ENCODE assay signal across 25 cellular contexts in the genomic region with DNA sequence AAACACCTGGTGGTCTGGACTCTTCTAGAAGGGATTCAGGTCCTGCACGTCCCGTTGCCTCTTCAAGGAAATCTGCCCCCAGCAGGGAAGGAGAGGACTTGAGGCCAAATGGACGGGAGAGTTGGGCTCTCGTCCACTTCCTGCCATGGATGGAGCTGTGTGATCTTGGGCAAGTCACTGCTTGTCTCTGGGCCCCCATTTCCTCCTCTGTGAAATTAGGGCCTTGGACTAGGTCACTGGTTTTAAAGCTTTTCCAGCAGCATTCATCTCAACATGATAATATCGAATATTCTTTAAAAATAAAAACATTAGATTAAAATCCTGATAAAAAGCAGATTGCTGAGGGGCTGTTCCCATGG. TPM values are rescaled to one million over a fixed set of nuclear protein-coding genes. Genes with fewer than 3 reads are reported as not detected.
"Had no signal": no experiment of that assay in that cellular context is flagged by ENCODE, and none has a peak within 500 bp of the region (broad histone marks: within the 10 kb centered on the region; RNA-seq: fewer than 3 reads in every experiment).

No MANE protein-coding gene starts in this region.

- H3K4me3 Mint-ChIP-seq: mesothelial cell of epicardium; naive B cell; natural killer cell; nephron progenitor cell; stimulated activated effector memory CD8-positive, alpha-beta T cell treated with anti-CD3 and anti-CD28 coated beads, Interleukin-12 subunit alpha, Interleukin-12 subunit beta, amount 100 ng/mL, for 72 hours; stimulated activated naive CD8-positive, alpha-beta T cell treated with anti-CD3 and anti-CD28 coated beads, Interleukin-15, Interleukin-2, amounts not matched to agents 100 ng/mL and 50 ng/mL, for 24 hours had no signal

- H3K27me3 ChIP-seq: ovary, right atrium auricular region had no signal

- H3K9me3 ChIP-seq: left lung, lower lobe of right lung, ovary, right atrium auricular region, suprapubic skin, thoracic aorta, tibial artery, upper lobe of right lung had no signal

- H3K9me3 Mint-ChIP-seq: mesothelial cell of epicardium; natural killer cell; nephron progenitor cell; stimulated activated effector memory CD8-positive, alpha-beta T cell treated with anti-CD3 and anti-CD28 coated beads, Interleukin-12 subunit alpha, Interleukin-12 subunit beta, amount 100 ng/mL, for 72 hours; stimulated activated naive CD8-positive, alpha-beta T cell treated with anti-CD3 and anti-CD28 coated beads, Interleukin-15, Interleukin-2, amounts not matched to agents 100 ng/mL and 50 ng/mL, for 24 hours had no signal

- H3K27ac Mint-ChIP-seq: mesothelial cell of epicardium; natural killer cell; nephron progenitor cell; progenitor cell of endocrine pancreas; stimulated activated effector memory CD8-positive, alpha-beta T cell treated with anti-CD3 and anti-CD28 coated beads, Interleukin-12 subunit alpha, Interleukin-12 subunit beta, amount 100 ng/mL, for 72 hours; stimulated activated naive CD8-positive, alpha-beta T cell treated with anti-CD3 and anti-CD28 coated beads, Interleukin-15, Interleukin-2, amounts not matched to agents 100 ng/mL and 50 ng/mL, for 24 hours had no signal

- H3K36me3 Mint-ChIP-seq: mesothelial cell of epicardium; naive B cell; natural killer cell; stimulated activated effector memory CD8-positive, alpha-beta T cell treated with anti-CD3 and anti-CD28 coated beads, Interleukin-12 subunit alpha, Interleukin-12 subunit beta, amount 100 ng/mL, for 72 hours had no signal

- H3K4me1 ChIP-seq: lower lobe of right lung, right atrium auricular region, suprapubic skin, tibial artery, upper lobe of right lung had no signal

- ATAC-seq: left lung; lower lobe of right lung; natural killer cell; sciatic nerve; stimulated activated effector memory CD8-positive, alpha-beta T cell treated with anti-CD3 and anti-CD28 coated beads, Interleukin-12 subunit alpha, Interleukin-12 subunit beta, amount 100 ng/mL, for 72 hours; upper lobe of right lung had no signal

- H3K36me3 ChIP-seq: left lung, lower lobe of right lung, ovary, right atrium auricular region, suprapubic skin, thoracic aorta, tibial artery, upper lobe of right lung had no signal

- H3K4me1 Mint-ChIP-seq: mesothelial cell of epicardium, naive B cell had no signal

- FAIRE-seq: kidney, urothelium cell line had no signal

- DNase-seq: hippocampal formation; kidney; left colon; left lung; lower lobe of right lung; mesendoderm; naive B cell; natural killer cell; nephron progenitor cell; ovary; stimulated activated CD4-positive, alpha-beta T cell treated with anti-CD3 and anti-CD28 coated beads, Interleukin-4, amount 100 ng/mL, for 24 hours; stimulated activated naive CD4-positive, alpha-beta T cell; trophoblast cell; upper lobe of right lung had no signal

- H3K27ac ChIP-seq: left lung, lower lobe of right lung, ovary, right atrium auricular region, skin epidermis, suprapubic skin, thoracic aorta, tibial artery, upper lobe of right lung had no signal

- H3K4me3 ChIP-seq: left lung, lower lobe of right lung, ovary, right atrium auricular region, skin epidermis, suprapubic skin, thoracic aorta, tibial artery, upper lobe of right lung had no signal

RNA-seq across cellular contexts. Expression of gene LHX4, which starts 26.9 kb away (rescaled TPM):
- total RNA-seq: kidney, lower lobe of right lung, ovary, right atrium auricular region, sciatic nerve, thoracic aorta, upper lobe of right lung had no signal
